Comparison of ENCODE assay signal across 9 cellular contexts in the genomic region with DNA sequence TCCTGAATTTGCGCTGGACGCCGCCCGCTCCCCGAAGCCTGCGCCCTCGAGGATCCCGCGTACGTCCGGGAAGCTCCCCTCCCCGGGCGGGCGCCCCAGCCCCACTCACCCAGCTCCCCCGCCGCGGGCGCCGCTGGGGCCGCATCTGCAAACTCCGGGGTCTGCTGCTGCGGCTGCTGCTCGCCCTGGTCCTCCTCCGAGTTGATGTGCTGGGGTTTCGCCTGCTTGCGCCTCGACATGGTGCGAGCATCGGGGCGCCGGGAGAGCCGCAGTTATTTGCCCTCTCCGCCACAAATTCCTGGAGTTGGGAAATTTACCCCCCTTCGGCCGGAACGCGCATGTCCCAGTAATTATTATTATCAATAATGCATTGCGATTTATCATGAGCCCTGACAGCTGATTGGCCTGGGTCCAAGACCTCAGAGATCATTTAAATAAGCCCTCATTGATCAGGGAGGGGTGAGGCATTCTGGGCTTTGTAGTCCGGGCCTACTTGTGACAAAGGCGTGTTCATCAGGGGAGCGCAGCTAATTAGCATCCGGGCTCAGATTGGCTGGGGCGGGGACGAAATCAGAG. TPM values are rescaled to one million over a fixed set of nuclear protein-coding genes. Genes with fewer than 3 reads are reported as not detected.
DNase-seq lines count a peak whose midpoint lies in the region; ATAC-seq, FAIRE-seq and TF ChIP-seq lines count a peak whose summit lies in the region.
"Had no signal": no experiment of that assay in that cellular context is flagged by ENCODE, and none has a peak within 500 bp of the region (broad histone marks: within the 10 kb centered on the region; RNA-seq: fewer than 3 reads in every experiment).

Gene SALL4, minus strand, starts transcription at position 352 of the 576 bp plus-strand sequence. Its CDS starts 113 bp downstream, at position 239.

- H2AK5ac ChIP-seq in IMR-90 (ENCODE audit: low read depth, low read length), result no peak within 1 kb of the TSS

- H2AFZ ChIP-seq in IMR-90 (replicated peaks; ENCODE audit: low read length, poor library complexity) (peak within 1 kb of the TSS; percentile 88), keratinocyte (ENCODE audit: control insufficient read depth, low read length) (no peak within 1 kb of the TSS)

- POLR2A ChIA-PET in IMR-90 (lab: Charles Lee; ENCODE audit: unreplicated experiment), result no interaction called here

- H3K27me3 ChIP-seq in IMR-90 (ENCODE audit: control insufficient read depth, insufficient read depth, low read length) (peaks cover 25% of the 10 kb centered on the region), brain microvascular endothelial cell (replicated peaks) (no peaks in the 10 kb centered on the region), keratinocyte (ENCODE audit: control insufficient read depth, extremely low read depth, insufficient read depth, low read length) (peaks cover 39% of the 10 kb centered on the region), testis (no peaks in the 10 kb centered on the region), gastroesophageal sphincter (peaks cover 54% of the 10 kb centered on the region)

- TF ChIP-seq EP300 in gastroesophageal sphincter (IDR thresholded peaks at IDR 0.05), result no peak

- 28% methylated on average over 11 of the region's 44 CpGs; no CpG with 5 or more reads in 1 of the 2 experiments for WGBS in IMR-90 (ENCODE audit: extremely low coverage in 2 of 2, insufficient read length in 1 of 2), 2 experiments
- WGBS in testis, 2 donors, result 18 to 26% methylated on average over 14 to 38 of the region's 44 CpGs
- WGBS in gastroesophageal sphincter (ENCODE audit: low coverage in 1 of 2), 2 donors, result 18% methylated on average over 16 of the region's 44 CpGs; no CpG with 5 or more reads in 1 of the 2 donors

- peak within 1 kb of the TSS; percentile 40 for H3K4me3 ChIP-seq in IMR-90 (ENCODE audit: insufficient read depth, low read depth, low read length)
- peak within 1 kb of the TSS; percentile 61 for H3K4me3 ChIP-seq in brain microvascular endothelial cell (ENCODE audit: low read depth, low read length)
- H3K4me3 ChIP-seq in keratinocyte (ENCODE audit: control insufficient read depth in 2 of 3, extremely low read depth in 1 of 3, insufficient read depth in 2 of 3, low read depth in 1 of 3, low read length in 3 of 3), result peak within 1 kb of the TSS; percentile 35 to 50 (median 44)
- H3K4me3 ChIP-seq in testis, result peak within 1 kb of the TSS; percentile 43 to 72
- peak within 1 kb of the TSS in 1 of 2 donors; percentile 48 for H3K4me3 ChIP-seq in gastroesophageal sphincter

- intact Hi-C loops in IMR-90 (cut with micrococcal nuclease) (loop anchor here (10.0 kb wide), 1 partner anchor 163 kb away; no protein-coding TSS in a partner anchor), testis (cut with DNase I; ENCODE audit: low total_unique reads) (no loop called here)

- TF ChIP-seq RAD21 in IMR-90 (IDR thresholded peaks at IDR 0.05; ENCODE audit: low read length), result no peak

- H3K9me1 ChIP-seq in IMR-90 (ENCODE audit: insufficient read depth, low read length) (no peaks in the 10 kb centered on the region), keratinocyte (ENCODE audit: control insufficient read depth, extremely low read depth, insufficient read depth, low read length) (no peaks in the 10 kb centered on the region)

- no peak within 1 kb of the TSS for H3K56ac ChIP-seq in IMR-90 (ENCODE audit: extremely low read depth, insufficient read depth, low read length)

- H4K5ac ChIP-seq in IMR-90 (ENCODE audit: low read depth, low read length), result no peak within 1 kb of the TSS

- peaks cover 5% of the 10 kb centered on the region; the same call in 1 of the 2 replicates for H3K4me1 ChIP-seq in IMR-90 (ENCODE audit: control insufficient read depth, insufficient read depth, low read length)
- peaks cover 4% of the 10 kb centered on the region for H3K4me1 ChIP-seq in keratinocyte (ENCODE audit: control insufficient read depth, extremely low read depth, insufficient read depth, low read length)
- peaks cover 6% of the 10 kb centered on the region for H3K4me1 ChIP-seq in testis
- H3K4me1 ChIP-seq in gastroesophageal sphincter, result peaks cover 0 to 28% (median 18%) of the 10 kb centered on the region in 3 donors

- no peak within 1 kb of the TSS for H3K18ac ChIP-seq in IMR-90 (ENCODE audit: low read depth, low read length)

- H3K4me2 ChIP-seq in IMR-90 (ENCODE audit: low read depth, low read length) (peak within 1 kb of the TSS; percentile 67), keratinocyte (ENCODE audit: control insufficient read depth, extremely low read depth, insufficient read depth, low read depth, low read length) (peak within 1 kb of the TSS; percentile 89)

- ATAC-seq in IMR-90 (ENCODE audit: low read depth) (no peak), gastroesophageal sphincter (no peak), HG02759 (IDR thresholded peaks at IDR 0.05; ENCODE audit: unreplicated experiment) (no peak)
- ATAC-seq: left colon had no signal

- CTCF ChIA-PET in IMR-90 (lab: Yijun Ruan, JAX), result no interaction called here

- no peak within 1 kb of the TSS for H3K9ac ChIP-seq in IMR-90 (ENCODE audit: low read depth, low read length)
- peak within 1 kb of the TSS; percentile 34 for H3K9ac ChIP-seq in keratinocyte (ENCODE audit: control insufficient read depth, extremely low read depth, insufficient read depth, low read length)

- no peak within 1 kb of the TSS for H3K4ac ChIP-seq in IMR-90 (ENCODE audit: low read depth, low read length)

- H3K14ac ChIP-seq in IMR-90 (replicated peaks; ENCODE audit: low read depth, low read length), result no peak within 1 kb of the TSS

- TF ChIP-seq POLR2A in IMR-90 (IDR thresholded peaks at IDR 0.05; ENCODE audit: low read depth, low read length) (no peak), testis (IDR thresholded peaks at IDR 0.05) (no peak), gastroesophageal sphincter (IDR thresholded peaks at IDR 0.05) (no peak)

- H2BK20ac ChIP-seq in IMR-90 (ENCODE audit: low read depth, low read length), result no peak within 1 kb of the TSS

- FAIRE-seq in keratinocyte (lab: Jason Lieb, UNC), result no peak

- H4K8ac ChIP-seq in IMR-90 (ENCODE audit: low read depth in 2 of 2, low read length in 2 of 2), result 0 out of 4 replicates have a peak within 1 kb of the TSS, but pooled peaks of 1 of the 2 experiments have one; percentile 58

- DNase-seq in IMR-90, result no peak
- no peak for DNase-seq in brain microvascular endothelial cell
- no peak for DNase-seq in keratinocyte (ENCODE audit: low read depth, low spot score)
- peak; percentile 77 for DNase-seq in testis
- no peak for DNase-seq in cerebellum (ENCODE audit: low spot score)
- DNase-seq: left colon, NCI-H2029 had no signal

- H3K9me3 ChIP-seq in IMR-90 (ENCODE audit: control insufficient read depth, insufficient read depth, low read length) (no peaks in the 10 kb centered on the region), keratinocyte (ENCODE audit: control insufficient read depth, low read depth, low read length) (no peaks in the 10 kb centered on the region), testis (no peaks in the 10 kb centered on the region), gastroesophageal sphincter (no peaks in the 10 kb centered on the region)

- TF ChIP-seq CTCF in IMR-90 (conservative IDR thresholded peaks at IDR 0.05; ENCODE audit: low read depth, low read length), result no peak
- no peak for TF ChIP-seq CTCF in brain microvascular endothelial cell (IDR thresholded peaks at IDR 0.05; ENCODE audit: low read depth, low read length, missing control alignments)
- TF ChIP-seq CTCF in keratinocyte (optimal IDR thresholded peaks at IDR 0.05 in 1 of 3, IDR thresholded peaks at IDR 0.05 in 1 of 3, conservative IDR thresholded peaks at IDR 0.05 in 1 of 3; ENCODE audit: extremely low read depth in 1 of 3, insufficient read depth in 2 of 3, low read length in 3 of 3), result no peak
- no peak for TF ChIP-seq CTCF in testis (IDR thresholded peaks at IDR 0.05)
- TF ChIP-seq CTCF in gastroesophageal sphincter (IDR thresholded peaks at IDR 0.05), result no peak

- no peak within 1 kb of the TSS for H2BK5ac ChIP-seq in IMR-90 (ENCODE audit: low read depth, low read length, poor library complexity, severe bottlenecking)

- H2BK15ac ChIP-seq in IMR-90 (ENCODE audit: low read depth, low read length), result no peak within 1 kb of the TSS; the same call in 2 of the 3 replicates

- in situ Hi-C loops in IMR-90 (cut with MboI; ENCODE audit: low sequenced_read_pairs) (loop anchor here (10.0 kb wide), 1 partner anchor 283 kb away; no protein-coding TSS in a partner anchor), brain microvascular endothelial cell (cut with HindIII; ENCODE audit: low pct_ligation_motif_present, low sequenced_read_pairs) (no loop called here)

- H3K27ac ChIP-seq in IMR-90 (ENCODE audit: insufficient read depth, low read length) (no peak within 1 kb of the TSS), brain microvascular endothelial cell (no peak within 1 kb of the TSS), keratinocyte (ENCODE audit: control insufficient read depth, insufficient read depth, low read length) (no peak within 1 kb of the TSS), testis (peak within 1 kb of the TSS; percentile 1 to 27), gastroesophageal sphincter (no peak within 1 kb of the TSS)

- no peak within 1 kb of the TSS for H2AK9ac ChIP-seq in IMR-90 (replicated peaks; ENCODE audit: low read depth, low read length, poor library complexity)

- H3K79me2 ChIP-seq in keratinocyte (ENCODE audit: control insufficient read depth, insufficient read depth, low read length), result no peaks in the 10 kb centered on the region

- no peaks in the 10 kb centered on the region for H4K20me1 ChIP-seq in IMR-90 (ENCODE audit: insufficient read depth, low read length)
- no peaks in the 10 kb centered on the region for H4K20me1 ChIP-seq in keratinocyte (ENCODE audit: control insufficient read depth, extremely low read depth, insufficient read depth, low read length)

- no peak within 1 kb of the TSS for H3K23ac ChIP-seq in IMR-90 (ENCODE audit: low read depth, low read length)

- dilution Hi-C loops in IMR-90 (cut with HindIII; ENCODE audit: low sequenced_read_pairs, unreplicated experiment) (no loop called here), keratinocyte (cut with MboI; ENCODE audit: extremely low pct_ligation_motif_present, low sequenced_read_pairs) (no loop called here)

- H3K36me3 ChIP-seq in IMR-90 (ENCODE audit: control insufficient read depth, insufficient read depth, low read length), result no peaks in the 10 kb centered on the region
- H3K36me3 ChIP-seq in brain microvascular endothelial cell (replicated peaks), result no peaks in the 10 kb centered on the region
- no peaks in the 10 kb centered on the region for H3K36me3 ChIP-seq in keratinocyte (ENCODE audit: control insufficient read depth in 2 of 2, extremely low read depth in 1 of 2, insufficient read depth in 2 of 2, low read length in 2 of 2)
- no peaks in the 10 kb centered on the region for H3K36me3 ChIP-seq in testis (ENCODE audit: low read depth, missing control alignments)
- no peaks in the 10 kb centered on the region for H3K36me3 ChIP-seq in gastroesophageal sphincter

- H4K91ac ChIP-seq in IMR-90 (ENCODE audit: insufficient read depth, low read depth, low read length), result no peak within 1 kb of the TSS

- peak within 1 kb of the TSS; percentile 1; the same call in 1 of the 2 replicates for H2BK120ac ChIP-seq in IMR-90 (ENCODE audit: low read depth, low read length)

- BruUV-seq in IMR-90 (replicated peaks; lab: Mats Ljungman, UMichigan), result no TSS peak

- no peaks in the 10 kb centered on the region for H3K79me1 ChIP-seq in IMR-90 (ENCODE audit: low read depth in 1 of 2, low read length in 2 of 2)

RNA-seq across cellular contexts. Expression of gene SALL4, which starts in this region (rescaled TPM):
- not detected in 2 replicates for total RNA-seq in IMR-90 (2012; rRNA removed)
- polyA plus RNA-seq in IMR-90 (2012; rRNA removed), result 0.03 TPM in 1 of 2 replicates, not detected in the other
- polyA plus RNA-seq in IMR-90 (2012; cell fraction: cytosol; rRNA removed), result 0.01 and 0.03 TPM in 2 replicates
- 0.26 and 0.38 TPM in 2 replicates for polyA plus RNA-seq in IMR-90 (2012; cell fraction: nucleus; rRNA removed; ENCODE audit: low replicate concordance)
- 0.04 to 0.45 TPM (median 0.17 TPM) in 3 replicates for polyA plus RNA-seq in keratinocyte
- polyA plus RNA-seq in keratinocyte (2011; ENCODE audit: low read depth), result 0.11 TPM
- polyA plus RNA-seq in keratinocyte (2011; cell fraction: cytosol; rRNA removed), result 0.07 and 0.08 TPM in 2 replicates
- 1.0 and 1.5 TPM in 2 replicates for polyA plus RNA-seq in keratinocyte (2011; cell fraction: nucleus; rRNA removed)
- polyA plus RNA-seq in keratinocyte (2012; ENCODE audit: low replicate concordance), result 0.09 and 0.49 TPM in 2 replicates
- polyA minus RNA-seq in keratinocyte, result 0.07 to 2.3 TPM (median 1.7 TPM) in 3 replicates
- not detected for polyA minus RNA-seq in keratinocyte (2011; cell fraction: cytosol; rRNA and poly(A)+ RNA removed)
- polyA minus RNA-seq in keratinocyte (2011; cell fraction: nucleus; rRNA and poly(A)+ RNA removed), result 0.63 and 0.85 TPM in 2 replicates
- total RNA-seq in testis, result 10 to 100 TPM; 23.5 to 27.8 TPM
- polyA plus RNA-seq in testis (ENCODE audit: insufficient read depth, low read depth, low replicate concordance), result 8.4 TPM
- total RNA-seq in cerebellum, result 2.3 TPM
- total RNA-seq in gastroesophageal sphincter, result not detected

Comparison
In these comparisons a context has a peak if more than half of its experiments do, and no peak if none do; other contexts are left out.
1. H3K27ac ChIP-seq: peak in testis (2 of 2); none in IMR-90 (single experiment), brain microvascular endothelial cell (single experiment), keratinocyte (single experiment) and gastroesophageal sphincter (0 of 4).